ENCODE assay signal across 19 cellular contexts in genomic region chr16:49491111-49491670, GRCh38.
A peak's percentile ranks its signal among the peaks of the same experiment; 100 is the strongest.
DNase-seq lines count a peak whose midpoint lies in the region; ATAC-seq, FAIRE-seq and TF ChIP-seq lines count a peak whose summit lies in the region.
"Had no signal": no experiment of that assay in that cellular context is flagged by ENCODE, and none has a peak within 500 bp of the region (broad histone marks: within the 10 kb centered on the region; RNA-seq: fewer than 3 reads in every experiment).

No MANE protein-coding gene starts in this region.

- peak; percentile 15 for DNase-seq in natural killer cell treated with Interleukin-12 subunit alpha and Interleukin-12 subunit beta and Interleukin-15 and Interleukin-18, amount 100 ng/mL, for 72 hours (ENCODE audit: low spot score)
- DNase-seq in natural killer cell (no peak), astrocyte (ENCODE audit: low read depth) (no peak), mesendoderm (peak; percentile 23), upper lobe of right lung (peak; percentile 17)
- DNase-seq: activated CD4-positive, alpha-beta T cell treated with anti-CD3 and anti-CD28 coated beads, Interleukin-2, amount 50 U/mL, for 4 hours; activated naive CD8-positive, alpha-beta T cell treated with anti-CD3 and anti-CD28 coated beads for 36 hours; activated T-cell treated with anti-CD3 and anti-CD28 coated beads for 4 hours; NCI-H2029; NCI-H748 treated with DMSO at 0.1 percent for 48 hours; stimulated activated CD4-positive, alpha-beta T cell treated with anti-CD3 and anti-CD28 coated beads, Interleukin-4, amount 100 ng/mL, for 4 hours; stimulated activated CD8-positive, alpha-beta memory T cell treated with anti-CD3 and anti-CD28 coated beads, Interleukin-4, amount 100 ng/mL, for 48 hours had no signal

- H3K79me1 ChIP-seq in mesendoderm (ENCODE audit: low read length): no peaks in the 10 kb centered on the region

- no peak for FAIRE-seq in astrocyte (lab: Jason Lieb, UNC)
- FAIRE-seq: RCC 7860, TTC549 had no signal

- no peak overlapping the region for H3K9ac ChIP-seq in astrocyte (ENCODE audit: low read length)
- peak overlapping the region; percentile 30 for H3K9ac ChIP-seq in mesendoderm (ENCODE audit: low read length)

- TF ChIP-seq CTCF in natural killer cell (IDR thresholded peaks at IDR 0.05) (no peak), astrocyte (IDR thresholded peaks at IDR 0.05; ENCODE audit: insufficient read depth, low read depth, low read length) (no peak), upper lobe of right lung (IDR thresholded peaks at IDR 0.05) (no peak)

- H2AFZ ChIP-seq in astrocyte (ENCODE audit: low read depth, low read length): no peak overlapping the region

- H3K4me2 ChIP-seq in astrocyte (ENCODE audit: low read length): peak overlapping the region; percentile 79
- H3K4me2 ChIP-seq in mesendoderm (ENCODE audit: low read length): no peak overlapping the region

- no peak overlapping the region for H2BK15ac ChIP-seq in mesendoderm (replicated peaks; ENCODE audit: low read depth)

- no peak overlapping the region for H4K8ac ChIP-seq in mesendoderm (ENCODE audit: low read depth, low read length)

- H3K9me3 ChIP-seq in astrocyte (ENCODE audit: insufficient read depth, low read depth, low read length) (no peaks in the 10 kb centered on the region), upper lobe of right lung (no peaks in the 10 kb centered on the region)
- H3K9me3 ChIP-seq: ovary had no signal

- H3K27ac ChIP-seq in astrocyte (ENCODE audit: low read depth, low read length) (no peak overlapping the region), mesendoderm (ENCODE audit: low read depth, low read length) (no peak overlapping the region), upper lobe of right lung (no peak overlapping the region)

- H3K4me3 Mint-ChIP-seq in natural killer cell treated with Interleukin-12 subunit alpha and Interleukin-12 subunit beta and Interleukin-15 and Interleukin-18, amount 100 ng/mL, for 72 hours: no peak overlapping the region
- no peak overlapping the region for H3K4me3 Mint-ChIP-seq in natural killer cell
- no peak overlapping the region for H3K4me3 Mint-ChIP-seq in astrocyte (ENCODE audit: unreplicated experiment)
- H3K4me3 Mint-ChIP-seq in stimulated activated memory B cell treated with anti-CD40 and anti-IgM and Interleukin-4, amounts not matched to agents 10 μg/mL and 1 μg/mL and 100 μg/mL, for 72 hours: no peak overlapping the region
- H3K4me3 Mint-ChIP-seq: activated naive CD8-positive, alpha-beta T cell treated with anti-CD3 and anti-CD28 coated beads for 36 hours had no signal

- no peak overlapping the region for H3K18ac ChIP-seq in mesendoderm (ENCODE audit: low read length)

- no peak for ATAC-seq in natural killer cell treated with Interleukin-12 subunit alpha and Interleukin-12 subunit beta and Interleukin-15 and Interleukin-18, amount 100 ng/mL, for 72 hours
- ATAC-seq in natural killer cell: no peak
- no peak for ATAC-seq in upper lobe of right lung
- no peak for ATAC-seq in stimulated activated memory B cell treated with anti-CD40 and anti-IgM and Interleukin-4, amounts not matched to agents 10 μg/mL and 1 μg/mL and 100 μg/mL, for 72 hours
- no peak for ATAC-seq in GM18867 (IDR thresholded peaks at IDR 0.05; ENCODE audit: unreplicated experiment)
- no peak for ATAC-seq in GM18909 (IDR thresholded peaks at IDR 0.05; ENCODE audit: poor library complexity, unreplicated experiment)

- no peaks in the 10 kb centered on the region for H3K4me1 Mint-ChIP-seq in natural killer cell treated with Interleukin-12 subunit alpha and Interleukin-12 subunit beta and Interleukin-15 and Interleukin-18, amount 100 ng/mL, for 72 hours (ENCODE audit: low read depth in 2 of 2)
- H3K4me1 Mint-ChIP-seq in natural killer cell: no peaks in the 10 kb centered on the region
- H3K4me1 Mint-ChIP-seq in astrocyte (ENCODE audit: low read depth, unreplicated experiment): no peaks in the 10 kb centered on the region
- no peaks in the 10 kb centered on the region for H3K4me1 Mint-ChIP-seq in stimulated activated memory B cell treated with anti-CD40 and anti-IgM and Interleukin-4, amounts not matched to agents 10 μg/mL and 1 μg/mL and 100 μg/mL, for 72 hours
- H3K4me1 Mint-ChIP-seq: activated naive CD8-positive, alpha-beta T cell treated with anti-CD3 and anti-CD28 coated beads for 36 hours had no signal

- H3K9me3 Mint-ChIP-seq in natural killer cell treated with Interleukin-12 subunit alpha and Interleukin-12 subunit beta and Interleukin-15 and Interleukin-18, amount 100 ng/mL, for 72 hours: no peaks in the 10 kb centered on the region
- H3K9me3 Mint-ChIP-seq in natural killer cell (no peaks in the 10 kb centered on the region), astrocyte (ENCODE audit: unreplicated experiment) (no peaks in the 10 kb centered on the region)
- H3K9me3 Mint-ChIP-seq in stimulated activated memory B cell treated with anti-CD40 and anti-IgM and Interleukin-4, amounts not matched to agents 10 μg/mL and 1 μg/mL and 100 μg/mL, for 72 hours: no peaks in the 10 kb centered on the region
- H3K9me3 Mint-ChIP-seq: activated naive CD8-positive, alpha-beta T cell treated with anti-CD3 and anti-CD28 coated beads for 36 hours had no signal

- H3K23ac ChIP-seq in mesendoderm (ENCODE audit: low read length): no peak overlapping the region

- no peaks in the 10 kb centered on the region for H3K36me3 Mint-ChIP-seq in natural killer cell treated with Interleukin-12 subunit alpha and Interleukin-12 subunit beta and Interleukin-15 and Interleukin-18, amount 100 ng/mL, for 72 hours
- H3K36me3 Mint-ChIP-seq in natural killer cell: no peaks in the 10 kb centered on the region
- H3K36me3 Mint-ChIP-seq in astrocyte (ENCODE audit: low read depth, unreplicated experiment): peaks cover 6% of the 10 kb centered on the region
- no peaks in the 10 kb centered on the region for H3K36me3 Mint-ChIP-seq in stimulated activated memory B cell treated with anti-CD40 and anti-IgM and Interleukin-4, amounts not matched to agents 10 μg/mL and 1 μg/mL and 100 μg/mL, for 72 hours
- H3K36me3 Mint-ChIP-seq: activated naive CD8-positive, alpha-beta T cell treated with anti-CD3 and anti-CD28 coated beads for 36 hours had no signal

- intact Hi-C loops in natural killer cell (cut with micrococcal nuclease): no loop called here
- intact Hi-C loops in upper lobe of right lung (cut with DNase I): no loop called here

- WGBS in mesendoderm (ENCODE audit: extremely low coverage, insufficient coverage, low lambda C conversion rate): no CpG with 5 or more reads among the region's 20 CpGs

- H4K5ac ChIP-seq in mesendoderm (ENCODE audit: low read length): no peak overlapping the region

- H3K79me2 ChIP-seq in astrocyte (ENCODE audit: insufficient read depth, low read length) (no peaks in the 10 kb centered on the region), mesendoderm (ENCODE audit: control insufficient read depth, insufficient read depth, low read length) (no peaks in the 10 kb centered on the region)

- H2BK120ac ChIP-seq in mesendoderm (ENCODE audit: low read depth, low read length): no peak overlapping the region

- no peak overlapping the region for H2BK5ac ChIP-seq in mesendoderm (ENCODE audit: low read length)

- H3K56ac ChIP-seq in mesendoderm (ENCODE audit: low read length): peak overlapping the region; percentile 37

- H3K4me3 ChIP-seq in astrocyte (ENCODE audit: insufficient read depth, low read depth, low read length) (no peak overlapping the region), mesendoderm (ENCODE audit: low read length) (no peak overlapping the region), upper lobe of right lung (no peak overlapping the region)

- H3K4me1 ChIP-seq in astrocyte (ENCODE audit: insufficient read depth, low read length) (peaks cover 3% of the 10 kb centered on the region), mesendoderm (ENCODE audit: control insufficient read depth, low read depth, low read length) (no peaks in the 10 kb centered on the region), upper lobe of right lung (peaks cover 8% of the 10 kb centered on the region)

- H4K20me1 ChIP-seq in astrocyte (ENCODE audit: insufficient read depth, low read length): no peaks in the 10 kb centered on the region

- H3K36me3 ChIP-seq in astrocyte (ENCODE audit: insufficient read depth, low read length) (no peaks in the 10 kb centered on the region), mesendoderm (ENCODE audit: control insufficient read depth, insufficient read depth, low read length) (no peaks in the 10 kb centered on the region), upper lobe of right lung (no peaks in the 10 kb centered on the region)
- H3K36me3 ChIP-seq: heart left ventricle, ovary had no signal

- no peak overlapping the region for H3K4ac ChIP-seq in mesendoderm (ENCODE audit: low read depth, low read length)

- H3K27ac Mint-ChIP-seq in natural killer cell treated with Interleukin-12 subunit alpha and Interleukin-12 subunit beta and Interleukin-15 and Interleukin-18, amount 100 ng/mL, for 72 hours: no peak overlapping the region
- no peak overlapping the region for H3K27ac Mint-ChIP-seq in natural killer cell
- H3K27ac Mint-ChIP-seq in astrocyte (ENCODE audit: unreplicated experiment): no peak overlapping the region
- H3K27ac Mint-ChIP-seq in stimulated activated memory B cell treated with anti-CD40 and anti-IgM and Interleukin-4, amounts not matched to agents 10 μg/mL and 1 μg/mL and 100 μg/mL, for 72 hours: no peak overlapping the region
- H3K27ac Mint-ChIP-seq: activated naive CD8-positive, alpha-beta T cell treated with anti-CD3 and anti-CD28 coated beads for 36 hours had no signal

- H3K27me3 Mint-ChIP-seq in natural killer cell treated with Interleukin-12 subunit alpha and Interleukin-12 subunit beta and Interleukin-15 and Interleukin-18, amount 100 ng/mL, for 72 hours: peaks cover 0 to 5% of the 10 kb centered on the region in 2 donors
- H3K27me3 Mint-ChIP-seq in natural killer cell (ENCODE audit: low read depth in 2 of 2) (peaks cover under 1 to 3% of the 10 kb centered on the region in 2 donors), astrocyte (ENCODE audit: low read depth, unreplicated experiment) (peaks cover 17% of the 10 kb centered on the region)
- peaks cover 11% of the 10 kb centered on the region for H3K27me3 Mint-ChIP-seq in stimulated activated memory B cell treated with anti-CD40 and anti-IgM and Interleukin-4, amounts not matched to agents 10 μg/mL and 1 μg/mL and 100 μg/mL, for 72 hours
- H3K27me3 Mint-ChIP-seq: activated naive CD8-positive, alpha-beta T cell treated with anti-CD3 and anti-CD28 coated beads for 36 hours had no signal

- H3K27me3 ChIP-seq in astrocyte (ENCODE audit: insufficient read depth, low read length): no peaks in the 10 kb centered on the region
- H3K27me3 ChIP-seq in mesendoderm (ENCODE audit: insufficient read depth, low read length, poor library complexity): no peaks in the 10 kb centered on the region
- no peaks in the 10 kb centered on the region for H3K27me3 ChIP-seq in upper lobe of right lung
- H3K27me3 ChIP-seq: heart left ventricle, ovary had no signal

- H2AK5ac ChIP-seq in mesendoderm (ENCODE audit: low read length): no peak overlapping the region

Comparison
In these comparisons a context has a peak if more than half of its experiments do, and no peak if none do; other contexts are left out.
1. DNase-seq: peak in natural killer cell treated with Interleukin-12 subunit alpha and Interleukin-12 subunit beta and Interleukin-15 and Interleukin-18, amount 100 ng/mL, for 72 hours (single experiment), mesendoderm (single experiment) and upper lobe of right lung (single experiment); none in natural killer cell (single experiment) and astrocyte (single experiment).